24 cellular contexts compared by ENCODE assay signal in the genomic region with DNA sequence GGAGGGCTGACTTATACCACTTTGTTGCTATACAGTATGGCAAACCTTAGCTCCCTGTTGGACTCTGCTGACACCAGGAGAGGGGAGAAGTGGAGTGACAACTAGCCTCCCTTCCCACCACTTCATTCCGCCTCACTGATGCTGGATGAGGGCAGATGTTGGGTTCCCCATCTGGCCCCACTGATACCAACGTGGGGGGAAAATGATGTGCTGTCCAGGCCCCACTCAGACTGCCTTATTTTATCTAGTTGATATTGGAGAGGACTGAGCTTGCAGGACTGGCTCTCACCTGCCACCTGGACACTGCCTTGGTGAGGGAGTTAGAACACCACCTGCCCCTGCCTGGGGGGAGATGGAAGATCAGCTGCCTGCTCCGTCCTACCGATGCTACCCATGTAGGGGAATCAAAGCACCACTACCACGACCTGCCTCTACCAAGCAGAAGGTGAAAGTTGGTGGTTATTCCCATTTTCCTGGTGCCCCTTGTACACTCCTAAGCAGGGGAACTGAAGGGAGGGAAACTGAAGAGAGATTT.
"Had no signal": no experiment of that assay in that cellular context is flagged by ENCODE, and none has a peak within 500 bp of the region (broad histone marks: within the 10 kb centered on the region; RNA-seq: fewer than 3 reads in every experiment).

No MANE protein-coding gene starts in this region.

- H3K36me3 Mint-ChIP-seq: activated naive CD4-positive, alpha-beta T cell treated with anti-CD3 and anti-CD28 coated beads, Interleukin-2, amount 10 ng/mL, durations not matched to agents 7 days and 5 days; activated naive CD8-positive, alpha-beta T cell treated with anti-CD3 and anti-CD28 coated beads for 36 hours had no signal

- H3K4me1 Mint-ChIP-seq: activated naive CD4-positive, alpha-beta T cell treated with anti-CD3 and anti-CD28 coated beads, Interleukin-2, amount 10 ng/mL, durations not matched to agents 7 days and 5 days; activated naive CD8-positive, alpha-beta T cell treated with anti-CD3 and anti-CD28 coated beads for 36 hours had no signal

- H3K27me3 ChIP-seq: Peyer's patch, SJSA1 had no signal

- H3K9me3 ChIP-seq: Peyer's patch, SJSA1 had no signal

- H3K27ac ChIP-seq: Peyer's patch, RWPE1, SJSA1 had no signal

- H3K36me3 ChIP-seq: Peyer's patch, SJSA1 had no signal

- H3K27ac Mint-ChIP-seq: activated CD8-positive, alpha-beta T cell treated with anti-CD3 and anti-CD28 coated beads, Interleukin-2, amount 10 ng/mL, durations not matched to agents 7 days and 5 days; activated naive CD4-positive, alpha-beta T cell treated with anti-CD3 and anti-CD28 coated beads, Interleukin-2, amount 10 ng/mL, durations not matched to agents 7 days and 5 days; activated naive CD8-positive, alpha-beta T cell treated with anti-CD3 and anti-CD28 coated beads for 36 hours; activated T-cell treated with anti-CD3 and anti-CD28 coated beads, Interleukin-2, amount 50 U/mL, for 72 hours; activated T-helper 2 cell treated with anti-CD3 and anti-CD28 coated beads, Interferon-gamma antibody, Interleukin-2, Interleukin-4, amounts not matched to agents 10 μg/mL and 5 μg/mL and 100 μg/mL, durations not matched to agents 14 hours and 24 hours and 36 hours; T-helper 1 cell treated with Interleukin-12 subunit alpha and Interleukin-12 subunit beta and Interleukin-4 antibody, amounts not matched to agents 30 μg/mL and 1 μg/mL, for 36 hours had no signal

- H3K4me3 ChIP-seq: Peyer's patch, SJSA1 had no signal

- FAIRE-seq: colon had no signal

- H3K9me3 Mint-ChIP-seq: activated naive CD4-positive, alpha-beta T cell treated with anti-CD3 and anti-CD28 coated beads, Interleukin-2, amount 10 ng/mL, durations not matched to agents 7 days and 5 days; activated naive CD8-positive, alpha-beta T cell treated with anti-CD3 and anti-CD28 coated beads for 36 hours; activated T-cell treated with anti-CD3 and anti-CD28 coated beads, Interleukin-2, amount 50 U/mL, for 72 hours; activated T-helper 2 cell treated with anti-CD3 and anti-CD28 coated beads, Interferon-gamma antibody, Interleukin-2, Interleukin-4, amounts not matched to agents 10 μg/mL and 5 μg/mL and 100 μg/mL, durations not matched to agents 14 hours and 24 hours and 36 hours; T-helper 1 cell treated with Interleukin-12 subunit alpha and Interleukin-12 subunit beta and Interleukin-4 antibody, amounts not matched to agents 30 μg/mL and 1 μg/mL, for 36 hours had no signal

- DNase-seq: activated CD4-positive, alpha-beta T cell treated with anti-CD3 and anti-CD28 coated beads for 48 hours; activated CD4-positive, alpha-beta T cell treated with anti-CD3 and anti-CD28 coated beads, Interleukin-2, amount 50 U/mL, for 4 hours; activated CD4-positive, CD25-positive, alpha-beta regulatory T cell treated with anti-CD3 and anti-CD28 coated beads, Interleukin-2, amount 50 U/mL, for 72 hours; activated CD8-positive, alpha-beta T cell treated with anti-CD3 and anti-CD28 coated beads, Interleukin-2, amount 10 ng/mL, durations not matched to agents 7 days and 5 days; activated gamma-delta T cell treated with Interleukin-2 at 50 U/mL for 16 hours; activated naive CD4-positive, alpha-beta T cell treated with anti-CD3 and anti-CD28 coated beads, Interleukin-2, amount 10 ng/mL, durations not matched to agents 7 days and 5 days; activated naive CD8-positive, alpha-beta T cell treated with anti-CD3 and anti-CD28 coated beads for 36 hours; activated T-cell treated with anti-CD3 and anti-CD28 coated beads, Interleukin-2, amount 50 U/mL, for 72 hours; cerebellar nuclear complex; Kasumi-1; KBM-7; NCI-H1105 treated with DMSO at 0.1 percent for 48 hours; NCI-H1436 treated with DMSO at 0.1 percent for 48 hours; NCI-H1930; NCI-H446; NCI-H526; NCI-H82; SHP77 had no signal

- H3K4me3 Mint-ChIP-seq: activated CD8-positive, alpha-beta T cell treated with anti-CD3 and anti-CD28 coated beads, Interleukin-2, amount 10 ng/mL, durations not matched to agents 7 days and 5 days; activated naive CD4-positive, alpha-beta T cell treated with anti-CD3 and anti-CD28 coated beads, Interleukin-2, amount 10 ng/mL, durations not matched to agents 7 days and 5 days; activated naive CD8-positive, alpha-beta T cell treated with anti-CD3 and anti-CD28 coated beads for 36 hours; activated T-cell treated with anti-CD3 and anti-CD28 coated beads, Interleukin-2, amount 50 U/mL, for 72 hours; T-helper 1 cell treated with Interleukin-12 subunit alpha and Interleukin-12 subunit beta and Interleukin-4 antibody, amounts not matched to agents 30 μg/mL and 1 μg/mL, for 36 hours had no signal

- H3K4me1 ChIP-seq: SJSA1 had no signal
